ENCODE assay signal across 23 cellular contexts in genomic region chr11:58898106-58898505, GRCh38. TPM values are rescaled to one million over a fixed set of nuclear protein-coding genes. Genes with fewer than 3 reads are reported as not detected.
"Had no signal": no experiment of that assay in that cellular context is flagged by ENCODE, and none has a peak within 500 bp of the region (broad histone marks: within the 10 kb centered on the region; RNA-seq: fewer than 3 reads in every experiment).

No MANE protein-coding gene starts in this region.

- H3K4me1 ChIP-seq: body of pancreas, lower lobe of right lung, right atrium auricular region had no signal

- H3K9me3 ChIP-seq: body of pancreas, lower lobe of right lung, right atrium auricular region, thoracic aorta, upper lobe of left lung had no signal

- H3K36me3 ChIP-seq: lower lobe of right lung, right atrium auricular region, thoracic aorta, upper lobe of left lung had no signal

- DNase-seq: activated B cell treated with CpG ODN at 0.5 μM for 24 hours; activated CD4-positive, alpha-beta memory T cell treated with anti-CD3 and anti-CD28 coated beads for 36 hours; activated CD4-positive, alpha-beta T cell treated with anti-CD3 and anti-CD28 coated beads for 4 hours; activated naive CD4-positive, alpha-beta T cell; activated naive CD8-positive, alpha-beta T cell treated with anti-CD3 and anti-CD28 coated beads, Interleukin-2, amount 10 ng/mL, durations not matched to agents 7 days and 5 days; amygdala; body of pancreas; caudate nucleus; dorsolateral prefrontal cortex; erythroblast; foreskin fibroblast; hippocampal formation; left cardiac atrium; lower lobe of right lung; small intestine; stimulated activated CD4-positive, alpha-beta T cell treated with anti-CD3 and anti-CD28 coated beads, Interleukin-15, amount 100 ng/mL, for 24 hours; stimulated activated CD4-positive, alpha-beta T cell treated with anti-CD3 and anti-CD28 coated beads, Interleukin-4, amount 100 ng/mL, for 1 hour had no signal

- ATAC-seq: body of pancreas; left cardiac atrium; lower lobe of right lung; stimulated activated effector memory CD8-positive, alpha-beta T cell treated with anti-CD3 and anti-CD28 coated beads, Interleukin-12 subunit alpha, Interleukin-12 subunit beta, amount 100 ng/mL, for 72 hours had no signal

- H3K4me3 ChIP-seq: body of pancreas, dorsolateral prefrontal cortex, lower lobe of right lung, right atrium auricular region, thoracic aorta, upper lobe of left lung had no signal

- H3K27ac ChIP-seq: body of pancreas, dorsolateral prefrontal cortex, lower lobe of right lung, right atrium auricular region, thoracic aorta, upper lobe of left lung had no signal

- H3K27me3 ChIP-seq: body of pancreas, right atrium auricular region, upper lobe of left lung had no signal

RNA-seq across cellular contexts. Expression of gene GLYATL1, which starts 41.2 kb away (rescaled TPM):
- total RNA-seq: activated B cell treated with CpG ODN at 0.5 μM for 24 hours; activated CD4-positive, alpha-beta memory T cell treated with anti-CD3 and anti-CD28 coated beads for 36 hours; activated naive CD8-positive, alpha-beta T cell treated with anti-CD3 and anti-CD28 coated beads, Interleukin-2, amount 10 ng/mL, durations not matched to agents 7 days and 5 days; left cardiac atrium; lower lobe of right lung; posterior vena cava; right atrium auricular region; thoracic aorta had no signal

RNA-seq across cellular contexts. Expression of gene GLYATL2, which starts 53.6 kb away (rescaled TPM):
- total RNA-seq: activated B cell treated with CpG ODN at 0.5 μM for 24 hours; activated CD4-positive, alpha-beta memory T cell treated with anti-CD3 and anti-CD28 coated beads for 36 hours; activated naive CD8-positive, alpha-beta T cell treated with anti-CD3 and anti-CD28 coated beads, Interleukin-2, amount 10 ng/mL, durations not matched to agents 7 days and 5 days; body of pancreas; lower lobe of right lung; omental fat pad; posterior vena cava; thoracic aorta; upper lobe of left lung had no signal
